Comparison of ENCODE assay signal across 8 cellular contexts in the genomic region with DNA sequence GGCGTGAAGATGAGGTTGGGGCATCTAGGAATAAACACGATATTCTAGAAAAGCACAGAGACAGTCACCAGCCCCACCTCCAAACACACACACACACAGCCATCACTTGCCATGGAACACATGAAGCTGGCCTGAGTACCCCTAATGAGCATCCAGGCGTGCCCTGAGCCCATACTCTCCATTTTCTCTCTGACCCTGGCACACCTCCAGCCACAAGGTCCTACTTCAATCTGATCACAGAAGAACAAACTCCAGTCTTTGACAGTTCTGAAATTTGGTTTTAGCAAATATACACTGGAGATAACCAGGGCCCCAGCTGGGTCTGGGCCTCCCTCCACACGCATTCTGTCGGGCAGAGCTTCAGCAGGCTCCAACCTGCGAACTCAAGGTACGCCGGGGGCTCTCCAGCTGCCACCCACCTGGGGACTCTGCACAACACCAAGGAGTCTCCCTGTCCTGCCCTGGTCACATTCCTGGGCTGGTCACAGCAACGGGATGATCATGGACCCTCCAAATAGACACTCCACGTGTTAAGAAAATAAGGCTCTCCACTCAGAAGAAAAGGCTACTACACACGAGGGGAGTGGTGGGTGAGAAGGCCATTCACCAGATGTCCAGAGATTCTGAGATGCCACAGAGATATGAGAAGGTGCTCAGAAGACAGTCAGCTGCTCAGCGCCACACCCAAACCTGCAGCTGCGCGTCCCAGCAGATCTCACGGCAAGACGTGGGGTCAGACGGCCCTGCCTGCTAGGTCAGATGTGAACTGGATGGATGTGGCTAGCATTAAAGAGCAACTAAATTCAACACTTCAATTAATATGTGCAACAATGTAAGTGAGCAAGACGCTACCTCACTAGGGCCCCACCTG. TPM values are rescaled to one million over a fixed set of nuclear protein-coding genes. Genes with fewer than 3 reads are reported as not detected.
DNase-seq lines count a peak whose midpoint lies in the region; ATAC-seq and TF ChIP-seq lines count a peak whose summit lies in the region.

No MANE protein-coding gene starts in this region.

- intact Hi-C loops in naive thymus-derived CD4-positive, alpha-beta T cell (cut with micrococcal nuclease), result loop anchor here (1.0 to 5.0 kb wide), 6 partner anchors 11 to 1476 kb away; a partner anchor contains a TSS

- H3K4me1 ChIP-seq in naive thymus-derived CD4-positive, alpha-beta T cell (ENCODE audit: control insufficient read depth in 2 of 2, insufficient read depth in 2 of 2, low read length in 2 of 2), result peaks cover 55 to 61% of the 10 kb centered on the region in 2 donors

- no peak for DNase-seq in activated naive CD4-positive, alpha-beta T cell treated with anti-CD3 and anti-CD28 coated beads, Interleukin-2, amount 50 U/mL, for 72 hours (ENCODE audit: low spot score in 2 of 2)
- DNase-seq in naive thymus-derived CD4-positive, alpha-beta T cell, result no peak
- no peak for DNase-seq in NK-92 treated with Interleukin-12 subunit alpha and Interleukin-12 subunit beta, amount 100 ng/mL, for 24 hours (lab: John Stamatoyannopoulos, UW)
- DNase-seq in erythroblast (lab: John Stamatoyannopoulos, UW) (no peak), NCI-H1417 (lab: John Stamatoyannopoulos, UW) (no peak), iPS-NIHi11 (ENCODE audit: low spot score) (no peak)

- no peaks in the 10 kb centered on the region for H3K27me3 ChIP-seq in naive thymus-derived CD4-positive, alpha-beta T cell (ENCODE audit: control insufficient read depth in 2 of 2, insufficient read depth in 2 of 2, low read length in 2 of 2)

- no peaks in the 10 kb centered on the region for H3K9me3 ChIP-seq in naive thymus-derived CD4-positive, alpha-beta T cell (ENCODE audit: control insufficient read depth in 2 of 3, low read length in 3 of 3)

- no peaks in the 10 kb centered on the region for H3K36me3 Mint-ChIP-seq in activated naive CD4-positive, alpha-beta T cell treated with anti-CD3 and anti-CD28 coated beads, Interleukin-2, amount 50 U/mL, for 72 hours
- H3K36me3 Mint-ChIP-seq in naive thymus-derived CD4-positive, alpha-beta T cell, result peaks cover 0 to 8% (median 0%) of the 10 kb centered on the region in 5 donors

- no peaks in the 10 kb centered on the region for H3K36me3 ChIP-seq in naive thymus-derived CD4-positive, alpha-beta T cell (ENCODE audit: control insufficient read depth in 2 of 3, insufficient read depth in 3 of 3, low read length in 3 of 3)

- H3K27ac Mint-ChIP-seq in activated naive CD4-positive, alpha-beta T cell treated with anti-CD3 and anti-CD28 coated beads, Interleukin-2, amount 50 U/mL, for 72 hours, result peak overlapping the region; percentile 66 to 81
- peak overlapping the region; percentile 79 to 94 (median 92) for H3K27ac Mint-ChIP-seq in naive thymus-derived CD4-positive, alpha-beta T cell

- POLR2A ChIA-PET in naive thymus-derived CD4-positive, alpha-beta T cell (lab: Charles Lee), result interaction anchor here (0.5 to 9.7 kb wide), 6 partner anchors 9 to 50 kb away, joined by 3 to 137 read pairs (median 27); a partner anchor contains a TSS

- peak overlapping the region; percentile 69 for H3K27ac ChIP-seq in naive thymus-derived CD4-positive, alpha-beta T cell (ENCODE audit: low read depth, low read length)

- peaks cover 61 to 77% (median 70%) of the 10 kb centered on the region in 7 donors for H3K4me1 Mint-ChIP-seq in naive thymus-derived CD4-positive, alpha-beta T cell

- CTCF ChIA-PET in naive thymus-derived CD4-positive, alpha-beta T cell (lab: Charles Lee), result interaction anchor here (0.6 to 3.9 kb wide), 13 partner anchors 9 to 1518 kb away, joined by 3 to 14 read pairs (median 4); a partner anchor contains a TSS

- no peak for TF ChIP-seq POLR2A in erythroblast (IDR thresholded peaks at IDR 0.05; ENCODE audit: low read length)

- H3K9me3 Mint-ChIP-seq in activated naive CD4-positive, alpha-beta T cell treated with anti-CD3 and anti-CD28 coated beads, Interleukin-2, amount 50 U/mL, for 72 hours, result no peaks in the 10 kb centered on the region
- H3K9me3 Mint-ChIP-seq in naive thymus-derived CD4-positive, alpha-beta T cell, result no peaks in the 10 kb centered on the region

- H3K4me3 ChIP-seq in naive thymus-derived CD4-positive, alpha-beta T cell (ENCODE audit: low read length), result peak overlapping the region; percentile 24

- peak; percentile 17 for ATAC-seq in GM18907 (IDR thresholded peaks at IDR 0.05; ENCODE audit: unreplicated experiment)
- peak; percentile 8 for ATAC-seq in HG02943 (IDR thresholded peaks at IDR 0.05; ENCODE audit: low read depth, unreplicated experiment)
- ATAC-seq in activated naive CD4-positive, alpha-beta T cell treated with anti-CD3 and anti-CD28 coated beads, Interleukin-2, amount 50 U/mL, for 72 hours, result peak in 1 of 2 donors; percentile 12
- no peak for ATAC-seq in naive thymus-derived CD4-positive, alpha-beta T cell

- peak overlapping the region; percentile 63 to 81 (median 74) for H3K4me3 Mint-ChIP-seq in naive thymus-derived CD4-positive, alpha-beta T cell

- no peaks in the 10 kb centered on the region for H3K27me3 Mint-ChIP-seq in naive thymus-derived CD4-positive, alpha-beta T cell

RNA-seq across cellular contexts. Expression of gene PNMA1, which starts 57.0 kb away (rescaled TPM):
- total RNA-seq in activated naive CD4-positive, alpha-beta T cell treated with anti-CD3 and anti-CD28 coated beads, Interleukin-2, amount 50 U/mL, for 72 hours, result 10 to 100 TPM; 26.7 to 29.2 TPM
- 10 to 100 TPM; 21.6 to 40.4 (median 37.1) TPM for total RNA-seq in naive thymus-derived CD4-positive, alpha-beta T cell
- polyA plus RNA-seq in naive thymus-derived CD4-positive, alpha-beta T cell, result 10 to 100 TPM; 43.5 to 44.0 TPM
